Comparison of ENCODE assay signal across 22 cellular contexts in genomic region chr15:74419432-74419831, GRCh38. TPM values are rescaled to one million over a fixed set of nuclear protein-coding genes. Genes with fewer than 3 reads are reported as not detected.
DNase-seq lines count a peak whose midpoint lies in the region; ATAC-seq, FAIRE-seq and TF ChIP-seq lines count a peak whose summit lies in the region.
"Had no signal": no experiment of that assay in that cellular context is flagged by ENCODE, and none has a peak within 500 bp of the region (broad histone marks: within the 10 kb centered on the region; RNA-seq: fewer than 3 reads in every experiment).

No MANE protein-coding gene starts in this region.

- H3K79me2 ChIP-seq in K562 (ENCODE audit: control insufficient read depth, insufficient read depth, low read length), result peaks cover 60% of the 10 kb centered on the region

- H3K9me3 ChIP-seq in K562 (replicated peaks; ENCODE audit: control insufficient read depth, insufficient read depth, low read depth, low read length), result no peaks in the 10 kb centered on the region
- H3K9me3 ChIP-seq in spleen, result no peaks in the 10 kb centered on the region
- H3K9me3 ChIP-seq: sigmoid colon, thoracic aorta had no signal

- no peak overlapping the region for H3K27ac ChIP-seq in K562 (ENCODE audit: extremely low read depth, low read depth, low read length)
- H3K27ac ChIP-seq in spleen, result peak overlapping the region in 6 of 8 donors; percentile 20 to 97 (median 93)
- H3K27ac ChIP-seq: sigmoid colon, thoracic aorta had no signal

- intact Hi-C loops in activated CD4-positive, alpha-beta T cell treated with anti-CD3 and anti-CD28 coated beads, Interleukin-2, amount 10 ng/mL, durations not matched to agents 24 days and 14 days (cut with micrococcal nuclease), result no loop called here
- intact Hi-C loops in K562 (cut with micrococcal nuclease), result no loop called here
- intact Hi-C loops in spleen (cut with DNase I; ENCODE audit: low total_unique reads), result no loop called here

- H3K4me1 Mint-ChIP-seq in activated CD4-positive, alpha-beta T cell treated with anti-CD3 and anti-CD28 coated beads, Interleukin-2, amount 10 ng/mL, durations not matched to agents 24 days and 14 days, result peaks cover 45% of the 10 kb centered on the region
- H3K4me1 Mint-ChIP-seq in IgD-negative memory B cell, result peaks cover 49 to 58% (median 55%) of the 10 kb centered on the region in 3 donors

- peaks cover 58% of the 10 kb centered on the region for H3K36me3 Mint-ChIP-seq in activated CD4-positive, alpha-beta T cell treated with anti-CD3 and anti-CD28 coated beads, Interleukin-2, amount 10 ng/mL, durations not matched to agents 24 days and 14 days (ENCODE audit: low read depth)
- peaks cover 4% of the 10 kb centered on the region for H3K36me3 Mint-ChIP-seq in IgD-negative memory B cell

- H3K9ac ChIP-seq in K562 (ENCODE audit: insufficient read depth in 1 of 2, low read depth in 2 of 2, low read length in 2 of 2), result peak overlapping the region in 1 of 2 experiments; percentile 29; a peak in 1 of 4 replicates

- no peaks in the 10 kb centered on the region for H3K27me3 ChIP-seq in K562 (ENCODE audit: control insufficient read depth in 2 of 2, insufficient read depth in 2 of 2, low read length in 2 of 2)
- H3K27me3 ChIP-seq in spleen (replicated peaks in 1 of 7), result no peaks in the 10 kb centered on the region
- H3K27me3 ChIP-seq: sigmoid colon had no signal

- ATAC-seq in K562 (no peak), GM21529 (IDR thresholded peaks at IDR 0.05; ENCODE audit: unreplicated experiment) (no peak)

- no peak for FAIRE-seq in K562 (lab: Jason Lieb, UNC)

- no peak for TF ChIP-seq RAD21 in K562 (CRISPR knock-in tag; conservative IDR thresholded peaks at IDR 0.05 in 1 of 2, IDR thresholded peaks at IDR 0.05 in 1 of 2)

- H4K20me1 ChIP-seq in K562 (replicated peaks; ENCODE audit: control insufficient read depth, insufficient read depth, low read length), result peaks cover 19% of the 10 kb centered on the region

- no peak for DNase-seq in activated CD4-positive, alpha-beta T cell treated with anti-CD3 and anti-CD28 coated beads, Interleukin-2, amount 10 ng/mL, durations not matched to agents 24 days and 14 days
- DNase-seq in activated CD4-positive, alpha-beta T cell treated with anti-CD3 and anti-CD28 coated beads for 1 hour, result no peak
- DNase-seq in K562 (ENCODE audit: extremely low read depth in 1 of 4, low spot score in 3 of 4), result no peak
- DNase-seq in spleen, result no peak
- no peak for DNase-seq in ecto neural progenitor cell (ENCODE audit: low spot score)
- no peak for DNase-seq in DMS79 treated with DMSO at 0.1 percent for 48 hours (lab: John Stamatoyannopoulos, UW)
- DNase-seq: 8988T; activated CD4-positive, alpha-beta memory T cell treated with anti-CD3 and anti-CD28 coated beads for 36 hours; amniotic stem cell; effector memory CD4-positive, alpha-beta T cell; glutamatergic neuron; GOT3; left ventricle myocardium superior; NCI-H1930; NCI-H446; nucleus accumbens; Right ventricle myocardium superior; sigmoid colon had no signal

- peaks cover 37 to 64% of the 10 kb centered on the region in 2 experiments for H3K4me1 ChIP-seq in K562 (replicated peaks in 1 of 2; ENCODE audit: control insufficient read depth in 2 of 2, insufficient read depth in 2 of 2, low read length in 2 of 2)
- H3K4me1 ChIP-seq in spleen, result peaks cover 40 to 100% (median 93%) of the 10 kb centered on the region in 6 donors

- H3K4me3 Mint-ChIP-seq in activated CD4-positive, alpha-beta T cell treated with anti-CD3 and anti-CD28 coated beads, Interleukin-2, amount 10 ng/mL, durations not matched to agents 24 days and 14 days, result no peak overlapping the region
- peak overlapping the region in 2 of 4 donors; percentile 29 to 43 for H3K4me3 Mint-ChIP-seq in IgD-negative memory B cell
- H3K4me3 Mint-ChIP-seq: activated CD4-positive, alpha-beta memory T cell treated with anti-CD3 and anti-CD28 coated beads for 36 hours had no signal

- in situ Hi-C loops in K562 (cut with MboI), result no loop called here

- peak overlapping the region; percentile 29 for H3K27ac Mint-ChIP-seq in activated CD4-positive, alpha-beta T cell treated with anti-CD3 and anti-CD28 coated beads, Interleukin-2, amount 10 ng/mL, durations not matched to agents 24 days and 14 days
- peak overlapping the region; percentile 23 to 78 (median 77) for H3K27ac Mint-ChIP-seq in IgD-negative memory B cell
- H3K27ac Mint-ChIP-seq: activated CD4-positive, alpha-beta memory T cell treated with anti-CD3 and anti-CD28 coated beads for 36 hours had no signal

- H2AFZ ChIP-seq in K562 (ENCODE audit: low read depth, low read length), result no peak overlapping the region

- whole genome bisulfite sequencing in K562 (ENCODE audit: insufficient coverage, low coverage, missing lambda C conversion rate), result 78% methylated on average over 4 of the region's 4 CpGs
- WGBS in spleen, 5 donors, result 74 to 93% (median 80%) methylated on average over 2 to 4 of the region's 4 CpGs

- no peaks in the 10 kb centered on the region for H3K9me3 Mint-ChIP-seq in activated CD4-positive, alpha-beta T cell treated with anti-CD3 and anti-CD28 coated beads, Interleukin-2, amount 10 ng/mL, durations not matched to agents 24 days and 14 days
- no peaks in the 10 kb centered on the region for H3K9me3 Mint-ChIP-seq in IgD-negative memory B cell
- H3K9me3 Mint-ChIP-seq: activated CD4-positive, alpha-beta memory T cell treated with anti-CD3 and anti-CD28 coated beads for 36 hours had no signal

- TF ChIP-seq POLR2A in K562 (conservative IDR thresholded peaks at IDR 0.05), result no peak
- no peak for TF ChIP-seq POLR2A in spleen (IDR thresholded peaks at IDR 0.05)

- H3K27me3 Mint-ChIP-seq in activated CD4-positive, alpha-beta T cell treated with anti-CD3 and anti-CD28 coated beads, Interleukin-2, amount 10 ng/mL, durations not matched to agents 24 days and 14 days, result no peaks in the 10 kb centered on the region
- no peaks in the 10 kb centered on the region for H3K27me3 Mint-ChIP-seq in IgD-negative memory B cell
- H3K27me3 Mint-ChIP-seq: activated CD4-positive, alpha-beta memory T cell treated with anti-CD3 and anti-CD28 coated beads for 36 hours had no signal

- BruUV-seq in K562 (replicated peaks; lab: Mats Ljungman, UMichigan), result no TSS peak

- peaks cover 50% of the 10 kb centered on the region for H3K36me3 ChIP-seq in K562 (ENCODE audit: control insufficient read depth, insufficient read depth, low read length)
- H3K36me3 ChIP-seq in spleen, result peaks cover 0 to 68% (median 38%) of the 10 kb centered on the region in 6 donors
- H3K36me3 ChIP-seq: sigmoid colon, thoracic aorta had no signal

- TF ChIP-seq CTCF in K562 (IDR thresholded peaks at IDR 0.05 in 2 of 3, conservative IDR thresholded peaks at IDR 0.05 in 1 of 3; ENCODE audit: insufficient read depth in 2 of 3, low read depth in 1 of 3, low read length in 3 of 3), result no peak
- TF ChIP-seq CTCF in spleen (IDR thresholded peaks at IDR 0.05 in 8 of 11, conservative IDR thresholded peaks at IDR 0.05 in 3 of 11), result no peak

- peaks cover 8% of the 10 kb centered on the region for H3K9me1 ChIP-seq in K562 (ENCODE audit: control insufficient read depth, insufficient read depth, low read length)

- CTCF ChIA-PET in K562 (lab: Yijun Ruan, JAX; ENCODE audit: low intra/inter-chr PET ratio), result no interaction called here

- no peak for TF ChIP-seq EP300 in K562 (IDR thresholded peaks at IDR 0.05; ENCODE audit: low read length)

- POLR2A ChIA-PET in K562 (lab: Yijun Ruan, JAX), result interaction anchor here (0.5 to 1.6 kb wide), 3 partner anchors 10 to 252 kb away, joined by 3 to 5 read pairs (median 4); no protein-coding TSS in a partner anchor

- H3K4me2 ChIP-seq in K562 (ENCODE audit: insufficient read depth, low read length), result no peak overlapping the region

- no peak overlapping the region for H3K4me3 ChIP-seq in K562
- no peak overlapping the region for H3K4me3 ChIP-seq in spleen
- H3K4me3 ChIP-seq: sigmoid colon, thoracic aorta had no signal

RNA-seq across cellular contexts. Expression of gene SEMA7A, which starts 14.3 kb away (rescaled TPM):
- total RNA-seq in activated CD4-positive, alpha-beta T cell treated with anti-CD3 and anti-CD28 coated beads, Interleukin-2, amount 10 ng/mL, durations not matched to agents 24 days and 14 days, result 88.0 and 89.6 TPM in 2 replicates
- 5.0 TPM for polyA plus RNA-seq in IgD-negative memory B cell
- 17.2 and 52.5 TPM in 2 replicates for total RNA-seq in K562 (2011; cell fraction: chromatin; rRNA removed; ENCODE audit: low replicate concordance)
- total RNA-seq in K562 (2011; cell fraction: nucleolus; rRNA removed), result 48.0 and 55.7 TPM in 2 replicates
- 32.8 and 33.4 TPM in 2 replicates for total RNA-seq in K562 (2011; cell fraction: nucleoplasm; rRNA removed)
- 4.8 and 5.7 TPM in 2 replicates for total RNA-seq in K562 (2014; rRNA removed)
- total RNA-seq in K562 (2014; rRNA removed; fragmentation: Illumina TruSeq; extraction: Trizol), result 1.7 and 3.3 TPM in 2 replicates
- total RNA-seq in K562 (2015; rRNA removed; fragmentation: Illumina TruSeq; extraction: Trizol), result 6.1 and 6.6 TPM in 2 replicates
- total RNA-seq in K562 (2021), result 6.2 and 6.8 TPM in 2 replicates
- 8.2 and 12.8 TPM in 2 replicates for polyA plus RNA-seq in K562 (2011; rRNA removed)
- polyA plus RNA-seq in K562 (2011; cell fraction: cytosol; rRNA removed), result 15.1 and 15.7 TPM in 2 replicates
- polyA plus RNA-seq in K562 (2011; cell fraction: nucleus; rRNA removed), result 24.4 and 28.1 TPM in 2 replicates
- polyA plus RNA-seq in K562 (2012), result 12.7 and 16.6 TPM in 2 replicates
- 6.4 and 6.8 TPM in 2 replicates for polyA plus RNA-seq in K562 (2014; fragmentation: Illumina TruSeq; extraction: Trizol)
- polyA plus RNA-seq in K562 (2014; fragmentation: Nextera tagmentation; extraction: Ambion mirVana), result under 1 TPM in 1 of 2 experiments, not detected in 1; 0.04 TPM
- polyA plus RNA-seq in K562 (2014; rRNA removed), result 3.6 and 7.2 TPM in 2 replicates
- polyA minus RNA-seq in K562 (2011; rRNA and poly(A)+ RNA removed), result 7.0 and 9.6 TPM in 2 replicates
- 8.2 and 10.7 TPM in 2 replicates for polyA minus RNA-seq in K562 (2011; cell fraction: cytosol; rRNA and poly(A)+ RNA removed)
- polyA minus RNA-seq in K562 (2011; cell fraction: nucleus; rRNA and poly(A)+ RNA removed), result 8.9 and 13.2 TPM in 2 replicates
- 100 to 1,000 TPM in 5 of 7 donors, 10 to 100 TPM in 2; 74.9 to 150 (median 132) TPM for total RNA-seq in spleen
- polyA plus RNA-seq in spleen, result 100 to 1,000 TPM in 1 of 3 donors, 10 to 100 TPM in 2; 41.6 to 154 (median 78.4) TPM

RNA-seq across cellular contexts. Expression of gene UBL7, which starts 41.5 kb away (rescaled TPM):
- 53.5 and 62.1 TPM in 2 replicates for total RNA-seq in activated CD4-positive, alpha-beta T cell treated with anti-CD3 and anti-CD28 coated beads, Interleukin-2, amount 10 ng/mL, durations not matched to agents 24 days and 14 days
- polyA plus RNA-seq in IgD-negative memory B cell, result 123 TPM
- total RNA-seq in K562 (2011; cell fraction: chromatin; rRNA removed; ENCODE audit: low replicate concordance), result 9.1 and 12.8 TPM in 2 replicates
- total RNA-seq in K562 (2011; cell fraction: nucleolus; rRNA removed), result 12.8 and 16.2 TPM in 2 replicates
- 10.7 and 15.0 TPM in 2 replicates for total RNA-seq in K562 (2011; cell fraction: nucleoplasm; rRNA removed)
- 36.6 and 79.6 TPM in 2 replicates for total RNA-seq in K562 (2014; rRNA removed)
- total RNA-seq in K562 (2014; rRNA removed; fragmentation: Illumina TruSeq; extraction: Trizol), result 26.2 and 29.3 TPM in 2 replicates
- 31.1 and 32.4 TPM in 2 replicates for total RNA-seq in K562 (2015; rRNA removed; fragmentation: Illumina TruSeq; extraction: Trizol)
- 51.7 and 65.5 TPM in 2 replicates for total RNA-seq in K562 (2021)
- 63.4 and 64.7 TPM in 2 replicates for polyA plus RNA-seq in K562 (2011; rRNA removed)
- 107 and 180 TPM in 2 replicates for polyA plus RNA-seq in K562 (2011; cell fraction: cytosol; rRNA removed)
- 29.7 and 35.7 TPM in 2 replicates for polyA plus RNA-seq in K562 (2011; cell fraction: nucleus; rRNA removed)
- 41.6 and 62.1 TPM in 2 replicates for polyA plus RNA-seq in K562 (2012)
- polyA plus RNA-seq in K562 (2014; fragmentation: Illumina TruSeq; extraction: Trizol), result 52.8 and 65.0 TPM in 2 replicates
- 10 to 100 TPM; 19.2 to 44.9 TPM for polyA plus RNA-seq in K562 (2014; fragmentation: Nextera tagmentation; extraction: Ambion mirVana)
- 47.8 and 70.3 TPM in 2 replicates for polyA plus RNA-seq in K562 (2014; rRNA removed)
- polyA minus RNA-seq in K562 (2011; rRNA and poly(A)+ RNA removed), result 40.5 and 52.2 TPM in 2 replicates
- 40.3 and 40.8 TPM in 2 replicates for polyA minus RNA-seq in K562 (2011; cell fraction: cytosol; rRNA and poly(A)+ RNA removed)
- polyA minus RNA-seq in K562 (2011; cell fraction: nucleus; rRNA and poly(A)+ RNA removed), result 8.6 and 10.9 TPM in 2 replicates
- 10 to 100 TPM; 37.4 to 83.9 (median 47.8) TPM for total RNA-seq in spleen
- polyA plus RNA-seq in spleen, result 10 to 100 TPM; 36.9 to 58.2 (median 42.3) TPM

RNA-seq across cellular contexts. Expression of gene CYP11A1, which starts 52.0 kb away (rescaled TPM):
- total RNA-seq in activated CD4-positive, alpha-beta T cell treated with anti-CD3 and anti-CD28 coated beads, Interleukin-2, amount 10 ng/mL, durations not matched to agents 24 days and 14 days, result not detected in 2 replicates
- polyA plus RNA-seq in IgD-negative memory B cell (not detected), K562 (2011; rRNA removed) (0.23 and 0.24 TPM in 2 replicates), K562 (2014; fragmentation: Illumina TruSeq; extraction: Trizol) (0.06 TPM in 1 of 2 replicates, not detected in the other), K562 (2014; fragmentation: Nextera tagmentation; extraction: Ambion mirVana) (under 1 TPM; 0.06 to 0.10 TPM), K562 (2014; rRNA removed) (not detected in 2 replicates), spleen (1 to 10 TPM; 1.6 to 3.6 (median 1.7) TPM)
- 0.21 TPM in 1 of 2 replicates, not detected in the other for total RNA-seq in K562 (2011; cell fraction: chromatin; rRNA removed; ENCODE audit: low replicate concordance)
- not detected in 2 replicates for total RNA-seq in K562 (2011; cell fraction: nucleolus; rRNA removed)
- total RNA-seq in K562 (2011; cell fraction: nucleoplasm; rRNA removed), result not detected in 2 replicates
- total RNA-seq in K562 (2014; rRNA removed) (0.12 TPM in 1 of 2 replicates, not detected in the other), K562 (2014; rRNA removed; fragmentation: Illumina TruSeq; extraction: Trizol) (not detected in 2 replicates), K562 (2015; rRNA removed; fragmentation: Illumina TruSeq; extraction: Trizol) (not detected in 2 replicates), K562 (2021) (0.16 and 0.25 TPM in 2 replicates), spleen (10 to 100 TPM in 1 of 7 donors, 1 to 10 TPM in 6; 3.2 to 14.3 (median 5.0) TPM)
- 0.07 and 0.37 TPM in 2 replicates for polyA plus RNA-seq in K562 (2011; cell fraction: cytosol; rRNA removed)
- 0.08 and 0.61 TPM in 2 replicates for polyA plus RNA-seq in K562 (2011; cell fraction: nucleus; rRNA removed)
- polyA plus RNA-seq in K562 (2012), result 0.22 and 1.5 TPM in 2 replicates
- polyA minus RNA-seq in K562 (2011; rRNA and poly(A)+ RNA removed), result 0.35 TPM in 1 of 2 replicates, not detected in the other
- 0.38 TPM in 1 of 2 replicates, not detected in the other for polyA minus RNA-seq in K562 (2011; cell fraction: cytosol; rRNA and poly(A)+ RNA removed)
- not detected in 2 replicates for polyA minus RNA-seq in K562 (2011; cell fraction: nucleus; rRNA and poly(A)+ RNA removed)
- total RNA-seq: T-helper 1 cell treated with Interleukin-12 subunit alpha and Interleukin-12 subunit beta and Interleukin-4 antibody, amounts not matched to agents 30 ng/mL and 1 ng/mL, for 36 hours; thoracic aorta had no signal
